Comparison of ENCODE assay signal across 11 cellular contexts in the genomic region with DNA sequence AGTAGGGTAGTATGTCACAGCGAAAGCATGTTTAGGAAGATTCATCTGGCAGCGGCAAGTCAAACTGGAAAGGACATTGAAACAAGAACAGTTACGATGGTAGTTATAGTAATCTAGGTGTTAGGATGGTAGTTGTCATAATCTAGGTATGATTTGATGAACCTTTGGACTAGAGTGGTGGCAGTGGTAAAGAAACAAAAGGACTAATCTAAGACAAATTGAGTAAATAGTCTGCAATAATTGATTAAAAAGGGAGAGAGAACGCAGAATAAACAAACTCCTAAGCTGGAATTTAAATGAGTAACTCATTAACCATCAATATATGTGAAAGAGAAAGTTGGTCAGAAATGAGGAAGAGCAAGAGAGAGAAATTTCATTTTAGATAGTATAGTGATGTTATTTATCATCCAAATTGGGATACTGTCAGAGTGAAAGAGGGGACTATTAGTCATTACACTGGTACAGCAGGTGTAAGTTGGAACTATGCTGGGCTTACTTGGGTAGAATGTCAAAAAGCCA. TPM values are rescaled to one million over a fixed set of nuclear protein-coding genes. Genes with fewer than 3 reads are reported as not detected.
DNase-seq lines count a peak whose midpoint lies in the region; ATAC-seq and TF ChIP-seq lines count a peak whose summit lies in the region.
"Had no signal": no experiment of that assay in that cellular context is flagged by ENCODE, and none has a peak within 500 bp of the region (broad histone marks: within the 10 kb centered on the region; RNA-seq: fewer than 3 reads in every experiment).

No MANE protein-coding gene starts in this region.

- H3K27me3 ChIP-seq in hepatocyte (no peaks in the 10 kb centered on the region), MM.1S (replicated peaks; ENCODE audit: insufficient read depth, low read length) (no peaks in the 10 kb centered on the region)

- H3K9me3 ChIP-seq in hepatocyte (ENCODE audit: low read depth) (peaks cover under 1% of the 10 kb centered on the region), MM.1S (replicated peaks; ENCODE audit: insufficient read depth, low read length) (no peaks in the 10 kb centered on the region)

- TF ChIP-seq CTCF in hepatocyte (IDR thresholded peaks at IDR 0.05; ENCODE audit: poor library complexity): no peak
- TF ChIP-seq CTCF in osteocyte (IDR thresholded peaks at IDR 0.05): no peak
- TF ChIP-seq CTCF in MM.1S (IDR thresholded peaks at IDR 0.05; ENCODE audit: low read length): no peak

- H3K9me2 ChIP-seq in hepatocyte (replicated peaks; ENCODE audit: insufficient read depth) (no peaks in the 10 kb centered on the region), MM.1S (replicated peaks; ENCODE audit: insufficient read depth, low read length) (no peaks in the 10 kb centered on the region)

- no peak overlapping the region for H3K27ac ChIP-seq in hepatocyte
- no peak overlapping the region for H3K27ac ChIP-seq in MM.1S (ENCODE audit: low read length)
- H3K27ac ChIP-seq: VCaP had no signal

- H3K9me3 Mint-ChIP-seq in osteocyte (ENCODE audit: unreplicated experiment): peaks cover 8% of the 10 kb centered on the region

- H3K4me1 ChIP-seq in hepatocyte (ENCODE audit: insufficient read depth) (peaks cover 5% of the 10 kb centered on the region), MM.1S (ENCODE audit: low read length) (no peaks in the 10 kb centered on the region)

- no peak overlapping the region for H3K4me3 Mint-ChIP-seq in osteocyte (ENCODE audit: unreplicated experiment)
- H3K4me3 Mint-ChIP-seq: brain had no signal

- H2AFZ ChIP-seq in hepatocyte (no peak overlapping the region), MM.1S (ENCODE audit: low read length) (no peak overlapping the region)

- no peaks in the 10 kb centered on the region for H3F3A ChIP-seq in MM.1S (ENCODE audit: insufficient read depth, low read length)

- no peak overlapping the region for H3K9ac ChIP-seq in MM.1S (ENCODE audit: low read length)

- H3K79me2 ChIP-seq in hepatocyte (no peaks in the 10 kb centered on the region), MM.1S (ENCODE audit: low read length) (no peaks in the 10 kb centered on the region)

- H3K4me3 ChIP-seq in hepatocyte (no peak overlapping the region), MM.1S (ENCODE audit: low read length) (no peak overlapping the region)

- no peak overlapping the region for H3K27ac Mint-ChIP-seq in osteocyte (ENCODE audit: unreplicated experiment)

- DNase-seq in hepatocyte (ENCODE audit: low spot score): no peak
- no peak for DNase-seq in middle frontal gyrus (ENCODE audit: extremely low spot score, low spot score)
- DNase-seq in osteocyte (ENCODE audit: extremely low spot score, unreplicated experiment): no peak
- no peak for DNase-seq in kidney tubule cell (ENCODE audit: low spot score)
- no peak for DNase-seq in MM.1S
- DNase-seq: foreskin fibroblast had no signal

- H3K4me2 ChIP-seq in hepatocyte (peak overlapping the region; percentile 8), MM.1S (ENCODE audit: low read depth, low read length) (no peak overlapping the region)

- ATAC-seq in GM18519 (IDR thresholded peaks at IDR 0.05; ENCODE audit: low FRiP score, unreplicated experiment) (peak; percentile 97), GM19467 (IDR thresholded peaks at IDR 0.05; ENCODE audit: unreplicated experiment) (peak; percentile 88), HG03064 (IDR thresholded peaks at IDR 0.05; ENCODE audit: low read depth, unreplicated experiment) (peak; percentile 95)

- peaks cover 17% of the 10 kb centered on the region for H3K4me1 Mint-ChIP-seq in osteocyte (ENCODE audit: unreplicated experiment)
- H3K4me1 Mint-ChIP-seq: brain had no signal

- peaks cover 24% of the 10 kb centered on the region for H3K36me3 Mint-ChIP-seq in osteocyte (ENCODE audit: unreplicated experiment)

- 88% methylated on average over 4 of the region's 4 CpGs for WGBS in hepatocyte (ENCODE audit: low lambda C conversion rate, missing lambda C conversion rate)

- H4K20me1 ChIP-seq in hepatocyte (ENCODE audit: insufficient read depth, poor library complexity, severe bottlenecking) (no peaks in the 10 kb centered on the region), MM.1S (ENCODE audit: insufficient read depth, low read length) (no peaks in the 10 kb centered on the region)

- no peaks in the 10 kb centered on the region for H3K27me3 Mint-ChIP-seq in osteocyte (ENCODE audit: unreplicated experiment)
- H3K27me3 Mint-ChIP-seq: brain had no signal

- H3K36me3 ChIP-seq in hepatocyte (replicated peaks; ENCODE audit: insufficient read depth, low read depth) (no peaks in the 10 kb centered on the region), MM.1S (replicated peaks; ENCODE audit: insufficient read depth, low read length) (peaks cover 5% of the 10 kb centered on the region; the same call in 1 of the 2 replicates)

RNA-seq across cellular contexts. Expression of gene MTREX, which starts 56.8 kb away (rescaled TPM):
- total RNA-seq in hepatocyte (66.0 and 69.2 TPM in 2 replicates), osteocyte (58.5 and 61.3 TPM in 2 replicates)
- polyA plus RNA-seq in hepatocyte: 19.0 and 27.1 TPM in 2 replicates

RNA-seq across cellular contexts. Expression of gene DHX29, which starts 57.1 kb away (rescaled TPM):
- total RNA-seq in hepatocyte (30.0 and 32.9 TPM in 2 replicates), osteocyte (23.1 and 24.5 TPM in 2 replicates)
- polyA plus RNA-seq in hepatocyte: 46.5 and 48.4 TPM in 2 replicates
